In genomic region chr21:45819478-45820170, GRCh38 we compare ENCODE assay signal across 8 cellular contexts.
DNase-seq lines count a peak whose midpoint lies in the region; ATAC-seq and TF ChIP-seq lines count a peak whose summit lies in the region.

No MANE protein-coding gene starts in this region.

- no peak overlapping the region for H3K27ac Mint-ChIP-seq in H9

- no peaks in the 10 kb centered on the region; the same call in 1 of the 2 replicates for H3K27me3 Mint-ChIP-seq in H9 (ENCODE audit: low read depth)

- ATAC-seq in left lobe of liver (no peak), GM18867 (IDR thresholded peaks at IDR 0.05; ENCODE audit: unreplicated experiment) (no peak)

- no peak overlapping the region for H4K91ac ChIP-seq in H9 (ENCODE audit: insufficient read length, low read depth, low read length)

- no peaks in the 10 kb centered on the region for H3K9me3 ChIP-seq in BE2C
- H3K9me3 ChIP-seq in H9 (ENCODE audit: control insufficient read depth, low read depth, low read length): no peaks in the 10 kb centered on the region

- TF ChIP-seq CTCF in BE2C (IDR thresholded peaks at IDR 0.05; ENCODE audit: low read depth, low read length) (no peak), VCaP (conservative IDR thresholded peaks at IDR 0.05) (no peak), H9 (conservative IDR thresholded peaks at IDR 0.05) (no peak)

- H3K4me1 ChIP-seq in BE2C (peaks cover 18% of the 10 kb centered on the region), H9 (ENCODE audit: insufficient read depth, low read length) (no peaks in the 10 kb centered on the region)

- no peak overlapping the region for H3K4me3 Mint-ChIP-seq in H9

- DNase-seq in BE2C (peak; percentile 73), G401 (ENCODE audit: low spot score) (peak; percentile 44), left lobe of liver (ENCODE audit: low spot score) (peak; percentile 44), occipital lobe (lab: John Stamatoyannopoulos, UW) (no peak), H9 (no peak), SIG-M5 treated with dmso at 0.1 percent for 504 hours (lab: John Stamatoyannopoulos, UW; ENCODE audit: unreplicated experiment) (no peak)

- no peak overlapping the region for H3K4me3 ChIP-seq in BE2C (ENCODE audit: low read depth, low read length)

- H4K8ac ChIP-seq in H9 (replicated peaks; ENCODE audit: insufficient read length, low read depth, low read length): no peak overlapping the region

- H3K4me1 Mint-ChIP-seq in H9: peaks cover 24 to 34% of the 10 kb centered on the region in 2 experiments

- H3K9me3 Mint-ChIP-seq in H9: no peaks in the 10 kb centered on the region

- H3K14ac ChIP-seq in H9 (ENCODE audit: insufficient read depth, low read length): no peak overlapping the region

- H2BK12ac ChIP-seq in H9 (ENCODE audit: insufficient read length, low read depth, low read length): no peak overlapping the region

- in situ Hi-C loops in G401 (cut with HindIII; ENCODE audit: low sequenced_read_pairs): no loop called here

- H3K4me2 ChIP-seq in H9 (ENCODE audit: insufficient read depth, insufficient read length, low read length): no peak overlapping the region

- peaks cover 2% of the 10 kb centered on the region for H3K23me2 ChIP-seq in H9 (ENCODE audit: insufficient read length, low read depth, low read length, poor library complexity, severe bottlenecking)

- H3K27me3 ChIP-seq in BE2C (no peaks in the 10 kb centered on the region), H9 (ENCODE audit: insufficient read depth, low read length) (no peaks in the 10 kb centered on the region)

- H3K56ac ChIP-seq in H9 (ENCODE audit: insufficient read length, low read depth, low read length): no peak overlapping the region

- H4K5ac ChIP-seq in H9 (ENCODE audit: insufficient read length, low read depth, low read length): no peak overlapping the region

- no peak overlapping the region for H3K23ac ChIP-seq in H9 (ENCODE audit: insufficient read length, low read depth, low read length)

- H4K20me1 ChIP-seq in H9 (ENCODE audit: control insufficient read depth, insufficient read depth, insufficient read length): no peaks in the 10 kb centered on the region

- no peak overlapping the region for H2BK5ac ChIP-seq in H9 (ENCODE audit: insufficient read length, low read length)

- no peak overlapping the region for H3K18ac ChIP-seq in H9 (ENCODE audit: insufficient read length, low read depth, low read length)

- H2BK120ac ChIP-seq in H9 (ENCODE audit: low read depth, low read length, poor library complexity, severe bottlenecking): no peak overlapping the region

- H3K27ac ChIP-seq in VCaP (peak overlapping the region; percentile 65), H9 (ENCODE audit: insufficient read length, low read depth, low read length) (no peak overlapping the region)

- H2AK5ac ChIP-seq in H9 (ENCODE audit: insufficient read length, low read length): no peak overlapping the region

- H3K9ac ChIP-seq in H9 (ENCODE audit: extremely low read depth, insufficient read length, low read length): no peak overlapping the region

- no peak overlapping the region for H2AFZ ChIP-seq in H9 (ENCODE audit: low read length)

- no peaks in the 10 kb centered on the region for H3K79me1 ChIP-seq in H9 (ENCODE audit: insufficient read depth, low read depth, low read length, poor library complexity, severe bottlenecking)

- H2BK20ac ChIP-seq in H9 (ENCODE audit: low read depth, low read length, poor library complexity, severe bottlenecking): no peak overlapping the region

- no peaks in the 10 kb centered on the region for H3K79me2 ChIP-seq in H9 (ENCODE audit: insufficient read depth, low read length)

- no peaks in the 10 kb centered on the region for H3K36me3 ChIP-seq in BE2C

- no CpG with 5 or more reads among the region's 18 CpGs for WGBS in H9 (ENCODE audit: extremely low coverage, insufficient read length, low lambda C conversion rate)

- no peak overlapping the region for H3T11ph ChIP-seq in H9 (ENCODE audit: low read length)

- no peaks in the 10 kb centered on the region for H3K36me3 Mint-ChIP-seq in H9 (ENCODE audit: insufficient read depth in 1 of 3, low read depth in 3 of 3)

- no peak overlapping the region for H3K4ac ChIP-seq in H9 (ENCODE audit: low read depth, low read length)

- no peak overlapping the region for H2BK15ac ChIP-seq in H9 (ENCODE audit: low read depth, low read length)

Comparison
In these comparisons a context has a peak if more than half of its experiments do, and no peak if none do; other contexts are left out.
1. DNase-seq: peak in BE2C (single experiment), G401 (single experiment) and left lobe of liver (single experiment); none in occipital lobe (single experiment), H9 (single experiment) and SIG-M5 treated with dmso at 0.1 percent for 504 hours (single experiment).